Comparison of ENCODE assay signal across 15 cellular contexts in the genomic region with DNA sequence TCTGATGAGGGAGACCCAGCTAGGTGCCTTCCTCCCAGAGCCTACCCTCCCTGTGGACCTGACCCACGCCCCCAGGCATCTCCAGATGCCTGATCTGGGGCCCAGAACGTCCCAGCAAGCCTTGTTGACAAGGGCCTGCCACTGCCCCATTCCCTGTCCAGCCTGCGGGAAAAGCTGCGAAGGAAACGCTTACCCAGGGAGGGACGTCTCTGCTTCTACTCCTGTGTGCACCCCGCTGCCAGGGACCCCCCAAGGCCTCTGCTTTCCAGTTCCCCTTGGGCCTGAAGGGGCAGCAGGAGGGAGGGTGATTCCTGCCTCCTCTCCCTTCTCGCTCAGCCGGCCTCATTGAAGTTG. TPM values are rescaled to one million over a fixed set of nuclear protein-coding genes. Genes with fewer than 3 reads are reported as not detected.
DNase-seq lines count a peak whose midpoint lies in the region; ATAC-seq and TF ChIP-seq lines count a peak whose summit lies in the region.
"Had no signal": no experiment of that assay in that cellular context is flagged by ENCODE, and none has a peak within 500 bp of the region (broad histone marks: within the 10 kb centered on the region; RNA-seq: fewer than 3 reads in every experiment).

No MANE protein-coding gene starts in this region.

- in situ Hi-C loops in brain microvascular endothelial cell (cut with HindIII; ENCODE audit: low pct_ligation_motif_present, low sequenced_read_pairs) = no loop called here

- ATAC-seq in GM19452 (IDR thresholded peaks at IDR 0.05; ENCODE audit: unreplicated experiment) (no peak), T-helper 17 cell (no peak)
- ATAC-seq: activated CD4-positive, CD25-positive, alpha-beta regulatory T cell treated with anti-CD3 and anti-CD28 coated beads, Interleukin-2, amount 50 U/mL, for 24 hours had no signal

- 34% methylated on average over 9 of the region's 9 CpGs for WGBS in prostate gland

- TF ChIP-seq CTCF in GM10248 (IDR thresholded peaks at IDR 0.05; ENCODE audit: control extremely low read depth, extremely low read depth, low read depth, missing control alignments) = no peak
- TF ChIP-seq CTCF in prostate gland (IDR thresholded peaks at IDR 0.05) = no peak
- no peak for TF ChIP-seq CTCF in brain microvascular endothelial cell (IDR thresholded peaks at IDR 0.05; ENCODE audit: low read depth, low read length, missing control alignments)

- H3K36me3 ChIP-seq in prostate gland = no peaks in the 10 kb centered on the region
- no peaks in the 10 kb centered on the region for H3K36me3 ChIP-seq in brain microvascular endothelial cell (replicated peaks)

- no peak overlapping the region for H3K27ac Mint-ChIP-seq in T-helper 17 cell
- H3K27ac Mint-ChIP-seq: activated naive CD4-positive, alpha-beta T cell treated with anti-CD3 and anti-CD28 coated beads, Interleukin-2, amount 50 U/mL, for 24 hours had no signal

- no peaks in the 10 kb centered on the region for H3K36me3 Mint-ChIP-seq in T-helper 17 cell (ENCODE audit: low read depth)
- H3K36me3 Mint-ChIP-seq: activated naive CD4-positive, alpha-beta T cell treated with anti-CD3 and anti-CD28 coated beads, Interleukin-2, amount 50 U/mL, for 24 hours; IgD-negative memory B cell had no signal

- POLR2A ChIA-PET in GM10248 (lab: Yijun Ruan, JAX) = no interaction called here

- H3K4me1 ChIP-seq in prostate gland (replicated peaks) = peaks cover 8% of the 10 kb centered on the region

- H3K9me3 ChIP-seq in prostate gland = no peaks in the 10 kb centered on the region
- H3K9me3 ChIP-seq in T-helper 17 cell (ENCODE audit: control insufficient read depth, low read length, poor library complexity, severe bottlenecking) = no peaks in the 10 kb centered on the region

- H3K4me3 ChIP-seq in prostate gland (no peak overlapping the region), brain microvascular endothelial cell (ENCODE audit: low read depth, low read length) (no peak overlapping the region)

- peak; percentile 10 for DNase-seq in GM10248 (ENCODE audit: extremely low spot score)
- no peak for DNase-seq in caudate nucleus (lab: John Stamatoyannopoulos, UW)
- peak; percentile 64 for DNase-seq in islet precursor cell
- no peak for DNase-seq in prostate gland (ENCODE audit: low spot score)
- no peak for DNase-seq in activated naive CD4-positive, alpha-beta T cell treated with Interleukin-2 at 50 U/mL for 16 hours
- DNase-seq in T-helper 17 cell = no peak
- DNase-seq in brain microvascular endothelial cell = no peak
- DNase-seq: ACHN; activated CD8-positive, alpha-beta memory T cell treated with anti-CD3 and anti-CD28 coated beads, Interleukin-2, amount 50 U/mL, for 4 hours; OCI-M1; SW 1271 had no signal

- TF ChIP-seq POLR2A in prostate gland (IDR thresholded peaks at IDR 0.05) = no peak

- intact Hi-C loops in prostate gland (cut with DNase I) = no loop called here

- no peaks in the 10 kb centered on the region for H3K27me3 ChIP-seq in prostate gland (replicated peaks; ENCODE audit: insufficient read depth)
- no peaks in the 10 kb centered on the region for H3K27me3 ChIP-seq in brain microvascular endothelial cell (replicated peaks)

- CTCF ChIA-PET in GM10248 (lab: Yijun Ruan, JAX) = no interaction called here

- H3K27ac ChIP-seq in caudate nucleus (ENCODE audit: low read depth, low read length) (peak overlapping the region; percentile 11), prostate gland (peak overlapping the region; percentile 61 to 62), brain microvascular endothelial cell (no peak overlapping the region)

- no peaks in the 10 kb centered on the region for H3K27me3 Mint-ChIP-seq in T-helper 17 cell
- H3K27me3 Mint-ChIP-seq: activated naive CD4-positive, alpha-beta T cell treated with anti-CD3 and anti-CD28 coated beads, Interleukin-2, amount 50 U/mL, for 24 hours; IgD-negative memory B cell had no signal

- no peak overlapping the region for H3K4me3 Mint-ChIP-seq in T-helper 17 cell
- H3K4me3 Mint-ChIP-seq: activated naive CD4-positive, alpha-beta T cell treated with anti-CD3 and anti-CD28 coated beads, Interleukin-2, amount 50 U/mL, for 24 hours; IgD-negative memory B cell had no signal

- H3K4me1 Mint-ChIP-seq in T-helper 17 cell = peaks cover 3% of the 10 kb centered on the region
- H3K4me1 Mint-ChIP-seq: activated naive CD4-positive, alpha-beta T cell treated with anti-CD3 and anti-CD28 coated beads, Interleukin-2, amount 50 U/mL, for 24 hours; IgD-negative memory B cell had no signal

RNA-seq across cellular contexts. Expression of a gene that starts 11.6 kb away (rescaled TPM):
- total RNA-seq in prostate gland = 100 to 1,000 TPM; 133 to 230 TPM
- total RNA-seq in T-helper 17 cell = 10 to 100 TPM; 86.3 to 91.5 TPM

Comparison
In these comparisons a context has a peak if more than half of its experiments do, and no peak if none do; other contexts are left out.
1. DNase-seq: peak in GM10248 (single experiment) and islet precursor cell (single experiment); none in caudate nucleus (0 of 61), prostate gland (single experiment), activated naive CD4-positive, alpha-beta T cell treated with Interleukin-2 at 50 U/mL for 16 hours (single experiment), T-helper 17 cell (0 of 3) and brain microvascular endothelial cell (single experiment).